ENCODE assay signal across 4 cellular contexts in genomic region chr10:64044098-64044497, GRCh38.
"Had no signal": no experiment of that assay in that cellular context is flagged by ENCODE, and none has a peak within 500 bp of the region (broad histone marks: within the 10 kb centered on the region; RNA-seq: fewer than 3 reads in every experiment).

No MANE protein-coding gene starts in this region.

- H3K4me3 Mint-ChIP-seq: GM23338, H9, IgD-negative memory B cell had no signal

- H3K4me1 Mint-ChIP-seq: GM23338, H9 had no signal

- H2AFZ ChIP-seq: GM23338 had no signal

- ATAC-seq: GM23338 had no signal

- H3K4me3 ChIP-seq: GM23338 had no signal

- H3K27ac Mint-ChIP-seq: GM23338, H9, IgD-negative memory B cell had no signal

- H3K4me2 ChIP-seq: GM23338 had no signal

- H3K27me3 Mint-ChIP-seq: IgD-negative memory B cell had no signal

- H3K9me3 Mint-ChIP-seq: GM23338, H9, IgD-negative memory B cell had no signal

- DNase-seq: H9, HCEC 1CT had no signal
